In the genomic region with DNA sequence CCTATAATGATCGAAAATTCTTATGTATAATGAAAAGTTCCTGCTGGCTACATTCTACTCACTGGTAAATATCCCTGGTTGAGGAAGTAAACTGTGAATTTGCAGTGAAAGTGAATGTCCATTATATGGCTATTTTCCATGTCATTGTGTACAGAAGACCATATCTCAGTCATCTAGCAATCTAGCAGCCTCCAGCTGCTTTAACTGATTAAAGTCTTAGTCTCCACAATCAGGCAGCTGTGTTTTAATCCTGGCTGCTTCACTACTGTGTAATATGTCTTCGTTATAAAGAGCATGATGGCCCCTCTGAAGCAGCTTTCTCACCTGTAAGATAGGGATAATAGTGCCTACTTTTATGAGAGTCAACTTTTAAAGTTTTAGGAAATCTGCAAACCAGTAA, we compare ENCODE assay signal across 19 cellular contexts. TPM values are rescaled to one million over a fixed set of nuclear protein-coding genes. Genes with fewer than 3 reads are reported as not detected.
"Had no signal": no experiment of that assay in that cellular context is flagged by ENCODE, and none has a peak within 500 bp of the region (broad histone marks: within the 10 kb centered on the region; RNA-seq: fewer than 3 reads in every experiment).

No MANE protein-coding gene starts in this region.

- H3K4me1 ChIP-seq: uterus had no signal

- ATAC-seq: left cardiac atrium; left ventricle myocardium superior; naive thymus-derived CD8-positive, alpha-beta T cell; sciatic nerve; stimulated activated memory B cell treated with anti-CD40 and anti-IgM and Interleukin-4, amounts not matched to agents 10 μg/mL and 1 μg/mL and 100 μg/mL, for 72 hours had no signal

- H3K79me2 ChIP-seq: hepatocyte had no signal

- DNase-seq: foreskin melanocyte; head of caudate nucleus; kidney; left cardiac atrium; left ventricle myocardium superior; naive thymus-derived CD8-positive, alpha-beta T cell; posterior cingulate gyrus; spleen; stimulated activated CD4-positive, alpha-beta T cell treated with anti-CD3 and anti-CD28 coated beads, Interleukin-15, amount 100 ng/mL, for 24 hours; stimulated activated CD4-positive, alpha-beta T cell treated with anti-CD3 and anti-CD28 coated beads, Interleukin-1b, Interleukin-23, amount 100 ng/mL, for 48 hours; stimulated activated CD4-positive, alpha-beta T cell treated with anti-CD3 and anti-CD28 coated beads, Interleukin-4, amount 100 ng/mL, for 24 hours; tibial artery; upper lobe of left lung; uterus had no signal

- H3K4me2 ChIP-seq: hepatocyte had no signal

- H3K4me3 ChIP-seq: hepatocyte, spleen, tibial artery, upper lobe of left lung, uterus had no signal

- H3K36me3 ChIP-seq: spleen, tibial artery, upper lobe of left lung, uterus had no signal

- H3K27me3 ChIP-seq: spleen, tibial artery, upper lobe of left lung, uterus had no signal

- H3K27ac ChIP-seq: hepatocyte, spleen, tibial artery, upper lobe of left lung, uterus had no signal

RNA-seq across cellular contexts. Expression of a gene that starts 11.4 kb away (rescaled TPM):
- polyA plus RNA-seq: naive thymus-derived CD8-positive, alpha-beta T cell; neural cell had no signal

RNA-seq across cellular contexts. Expression of a gene that starts 33.4 kb away (rescaled TPM):
- polyA plus RNA-seq: endothelial cell of umbilical vein; naive thymus-derived CD8-positive, alpha-beta T cell; neural cell had no signal
